Comparison of ENCODE assay signal across 35 cellular contexts in the genomic region with DNA sequence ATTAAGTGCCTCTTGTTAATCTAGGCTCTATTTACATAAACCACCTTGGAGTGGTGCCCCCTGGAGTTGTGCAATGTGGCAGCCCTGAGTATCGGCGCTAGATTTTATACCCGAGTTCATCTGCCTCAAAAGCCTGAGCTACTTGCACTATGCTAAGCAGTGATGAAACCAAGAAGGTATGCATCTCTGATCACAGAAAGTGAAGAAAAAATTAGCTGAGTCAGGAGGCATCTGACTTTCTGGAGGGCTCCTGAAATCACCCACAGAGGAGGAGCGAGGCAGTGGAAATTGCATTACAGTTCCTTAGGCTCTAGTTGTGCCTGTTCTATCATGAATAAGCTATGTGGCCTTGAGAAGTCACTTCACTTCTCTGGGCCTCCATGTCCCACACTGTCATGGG.
DNase-seq lines count a peak whose midpoint lies in the region; ATAC-seq, FAIRE-seq and TF ChIP-seq lines count a peak whose summit lies in the region.
"Had no signal": no experiment of that assay in that cellular context is flagged by ENCODE, and none has a peak within 500 bp of the region (broad histone marks: within the 10 kb centered on the region; RNA-seq: fewer than 3 reads in every experiment).

No MANE protein-coding gene starts in this region.

- in situ Hi-C loops in Caki2 (cut with HindIII; ENCODE audit: low pct_unique_long_range_greater_than_20kb, low sequenced_read_pairs) = no loop called here

- H3K27ac ChIP-seq in astrocyte (ENCODE audit: low read depth, low read length) (no peak overlapping the region), neuronal stem cell (replicated peaks; ENCODE audit: low read length) (no peak overlapping the region)
- no peak overlapping the region for H3K27ac ChIP-seq in CD4-positive, alpha-beta T cell (ENCODE audit: low read depth, low read length)
- H3K27ac ChIP-seq: adrenal gland, cardiac muscle cell, coronary artery, left lung, right atrium auricular region, spleen, thoracic aorta, uterus had no signal

- no peak for ATAC-seq in CD4-positive, alpha-beta T cell (ENCODE audit: poor library complexity)
- ATAC-seq in GM18907 (IDR thresholded peaks at IDR 0.05; ENCODE audit: unreplicated experiment) = no peak
- ATAC-seq: activated T-cell treated with anti-CD3 and anti-CD28 coated beads, Interleukin-2, amount 50 U/mL, for 72 hours; effector memory CD8-positive, alpha-beta T cell; esophagus mucosa; HCT116; left lung; PC-3 had no signal

- H3K36me3 ChIP-seq in astrocyte (ENCODE audit: insufficient read depth, low read length) (no peaks in the 10 kb centered on the region), neuronal stem cell (replicated peaks in 1 of 2; ENCODE audit: control insufficient read depth in 2 of 2, insufficient read depth in 2 of 2, low read length in 2 of 2) (no peaks in the 10 kb centered on the region)
- H3K36me3 ChIP-seq: adrenal gland, cardiac muscle cell, left lung, right atrium auricular region, spleen, thoracic aorta, uterus had no signal

- no peak overlapping the region for H2BK5ac ChIP-seq in neuronal stem cell (ENCODE audit: low read length)

- no peak overlapping the region for H3K4me3 ChIP-seq in astrocyte (ENCODE audit: insufficient read depth, low read depth, low read length)
- no peak overlapping the region for H3K4me3 ChIP-seq in epithelial cell of esophagus (ENCODE audit: low read length)
- H3K4me3 ChIP-seq in neuronal stem cell (ENCODE audit: low read length in 2 of 2) = no peak overlapping the region
- H3K4me3 ChIP-seq: adrenal gland, cardiac muscle cell, coronary artery, left lung, right atrium auricular region, spleen, thoracic aorta, uterus had no signal

- H3K9me3 Mint-ChIP-seq in astrocyte (ENCODE audit: unreplicated experiment) = peaks cover 2% of the 10 kb centered on the region
- H3K9me3 Mint-ChIP-seq in CD4-positive, alpha-beta T cell = no peaks in the 10 kb centered on the region
- H3K9me3 Mint-ChIP-seq: activated T-cell treated with anti-CD3 and anti-CD28 coated beads, Interleukin-2, amount 50 U/mL, for 72 hours; effector memory CD8-positive, alpha-beta T cell; immature natural killer cell; memory B cell; neural crest cell; stimulated activated naive CD8-positive, alpha-beta T cell treated with anti-CD3 and anti-CD28 coated beads, Interleukin-15, Interleukin-2, amounts not matched to agents 100 ng/mL and 50 ng/mL, for 24 hours had no signal

- H2BK15ac ChIP-seq in neuronal stem cell (ENCODE audit: low read length) = no peak overlapping the region

- no peak overlapping the region for H3K23ac ChIP-seq in neuronal stem cell (ENCODE audit: low read depth, low read length, poor library complexity)

- H3K36me3 Mint-ChIP-seq in astrocyte (ENCODE audit: low read depth, unreplicated experiment) = no peaks in the 10 kb centered on the region
- no peaks in the 10 kb centered on the region for H3K36me3 Mint-ChIP-seq in CD4-positive, alpha-beta T cell (ENCODE audit: low read depth)
- H3K36me3 Mint-ChIP-seq: CD8-positive, alpha-beta memory T cell; immature natural killer cell; memory B cell had no signal

- FAIRE-seq in astrocyte (lab: Jason Lieb, UNC) = no peak

- no peaks in the 10 kb centered on the region for H3K79me2 ChIP-seq in astrocyte (ENCODE audit: insufficient read depth, low read length)

- no peak overlapping the region for H3K9ac ChIP-seq in astrocyte (ENCODE audit: low read length)
- no peak overlapping the region for H3K9ac ChIP-seq in neuronal stem cell (ENCODE audit: low read depth, low read length, poor library complexity)

- DNase-seq in Caki2 (ENCODE audit: low read depth) = peak; percentile 9
- DNase-seq in astrocyte (ENCODE audit: low read depth) = peak; percentile 3
- DNase-seq in epithelial cell of esophagus (ENCODE audit: low read depth) = peak; percentile 7
- DNase-seq in iris pigment epithelial cell (ENCODE audit: low read depth) = peak; percentile 75
- DNase-seq in CD4-positive, alpha-beta T cell = no peak
- DNase-seq in NCI-H2171 treated with DMSO at 0.1 percent for 48 hours (lab: John Stamatoyannopoulos, UW) = no peak
- DNase-seq in neuronal stem cell (ENCODE audit: low spot score) = no peak
- DNase-seq: activated CD4-positive, alpha-beta T cell treated with anti-CD3 and anti-CD28 coated beads, Interleukin-2, amount 50 U/mL, for 4 hours; activated naive CD4-positive, alpha-beta T cell; activated T-cell treated with anti-CD3 and anti-CD28 coated beads, Interleukin-2, amount 50 U/mL, for 72 hours; adrenal gland; CD8-positive, alpha-beta memory T cell; effector memory CD8-positive, alpha-beta T cell; immature natural killer cell; Kasumi-1; left lung; NCI-H1417 treated with DMSO at 0.1 percent for 48 hours; NCI-H2081; NCI-H2227 treated with DMSO at 0.1 percent for 48 hours; NCI-H69; PC-3; spleen; stimulated activated CD4-positive, alpha-beta T cell treated with anti-CD3 and anti-CD28 coated beads, Interleukin-2, amount 100 ng/mL, for 24 hours; uterus had no signal

- H4K20me1 ChIP-seq in astrocyte (ENCODE audit: insufficient read depth, low read length) = no peaks in the 10 kb centered on the region

- H3K4me2 ChIP-seq in astrocyte (ENCODE audit: low read length) (no peak overlapping the region), neuronal stem cell (ENCODE audit: insufficient read depth, low read length, poor library complexity, severe bottlenecking) (no peak overlapping the region)

- H3K14ac ChIP-seq in neuronal stem cell (ENCODE audit: low read length) = no peak overlapping the region

- CTCF ChIA-PET in CD4-positive, alpha-beta T cell (lab: Charles Lee) = no interaction called here

- peak overlapping the region; percentile 92 for H3K27ac Mint-ChIP-seq in astrocyte (ENCODE audit: unreplicated experiment)
- no peak overlapping the region for H3K27ac Mint-ChIP-seq in CD4-positive, alpha-beta T cell
- H3K27ac Mint-ChIP-seq: activated T-cell treated with anti-CD3 and anti-CD28 coated beads, Interleukin-2, amount 50 U/mL, for 72 hours; B cell; CD8-positive, alpha-beta memory T cell; effector memory CD8-positive, alpha-beta T cell; immature natural killer cell; memory B cell; stimulated activated naive CD8-positive, alpha-beta T cell treated with anti-CD3 and anti-CD28 coated beads, Interleukin-15, Interleukin-2, amounts not matched to agents 100 ng/mL and 50 ng/mL, for 24 hours had no signal

- no peak overlapping the region for H2BK120ac ChIP-seq in neuronal stem cell (ENCODE audit: low read depth, low read length)

- POLR2A ChIA-PET in CD4-positive, alpha-beta T cell (lab: Charles Lee) = no interaction called here

- WGBS in neuronal stem cell (ENCODE audit: extremely low coverage in 2 of 2, insufficient read length in 2 of 2, insufficient replicate concordance in 1 of 2), 2 donors = no CpG with 5 or more reads among the region's 4 CpGs

- H4K91ac ChIP-seq in neuronal stem cell (ENCODE audit: low read depth, low read length, poor library complexity) = no peak overlapping the region

- H3K9me3 ChIP-seq in astrocyte (ENCODE audit: insufficient read depth, low read depth, low read length) = no peaks in the 10 kb centered on the region
- H3K9me3 ChIP-seq in CD4-positive, alpha-beta T cell (ENCODE audit: control insufficient read depth, low read length) = no peaks in the 10 kb centered on the region
- H3K9me3 ChIP-seq in neuronal stem cell (replicated peaks in 1 of 2; ENCODE audit: control insufficient read depth in 2 of 2, insufficient read depth in 1 of 2, low read depth in 1 of 2, low read length in 2 of 2) = peaks cover 0 to 2% of the 10 kb centered on the region in 2 donors
- H3K9me3 ChIP-seq: adrenal gland, left lung, right atrium auricular region, spleen, thoracic aorta, uterus had no signal

- peaks cover 6% of the 10 kb centered on the region for H3K27me3 Mint-ChIP-seq in astrocyte (ENCODE audit: low read depth, unreplicated experiment)
- H3K27me3 Mint-ChIP-seq in CD4-positive, alpha-beta T cell = peaks cover 9% of the 10 kb centered on the region

- no peaks in the 10 kb centered on the region for H3K27me3 ChIP-seq in astrocyte (ENCODE audit: insufficient read depth, low read length)
- H3K27me3 ChIP-seq in CD4-positive, alpha-beta T cell (ENCODE audit: control insufficient read depth, insufficient read depth, low read length) = no peaks in the 10 kb centered on the region
- peaks cover 0 to 5% (median 0%) of the 10 kb centered on the region in 3 experiments for H3K27me3 ChIP-seq in neuronal stem cell (ENCODE audit: control insufficient read depth in 3 of 3, insufficient read depth in 3 of 3, low read depth in 1 of 3, low read length in 3 of 3)
- H3K27me3 ChIP-seq: adrenal gland, cardiac muscle cell, left lung, right atrium auricular region, uterus had no signal

- TF ChIP-seq CTCF in astrocyte (IDR thresholded peaks at IDR 0.05; ENCODE audit: insufficient read depth, low read depth, low read length) (no peak), epithelial cell of esophagus (IDR thresholded peaks at IDR 0.05; ENCODE audit: insufficient read depth, low read depth, low read length, missing control alignments) (no peak)
- TF ChIP-seq CTCF in CD4-positive, alpha-beta T cell (IDR thresholded peaks at IDR 0.05) = no peak

- no peak overlapping the region for H2BK12ac ChIP-seq in neuronal stem cell (ENCODE audit: low read length)

- H3K4ac ChIP-seq in neuronal stem cell (ENCODE audit: low read length) = no peak overlapping the region

- no peaks in the 10 kb centered on the region for H3K79me1 ChIP-seq in neuronal stem cell (ENCODE audit: low read depth, low read length)

- H2AFZ ChIP-seq in astrocyte (ENCODE audit: low read depth, low read length) (no peak overlapping the region), neuronal stem cell (ENCODE audit: low read length) (no peak overlapping the region)

- no peak overlapping the region for H3K4me3 Mint-ChIP-seq in astrocyte (ENCODE audit: unreplicated experiment)
- H3K4me3 Mint-ChIP-seq in CD4-positive, alpha-beta T cell = no peak overlapping the region
- H3K4me3 Mint-ChIP-seq: activated T-cell treated with anti-CD3 and anti-CD28 coated beads, Interleukin-2, amount 50 U/mL, for 72 hours; B cell; CD8-positive, alpha-beta memory T cell; effector memory CD8-positive, alpha-beta T cell; immature natural killer cell; memory B cell; neural crest cell; stimulated activated naive CD8-positive, alpha-beta T cell treated with anti-CD3 and anti-CD28 coated beads, Interleukin-15, Interleukin-2, amounts not matched to agents 100 ng/mL and 50 ng/mL, for 24 hours had no signal

- H4K8ac ChIP-seq in neuronal stem cell (ENCODE audit: low read depth, low read length) = no peak overlapping the region

- H3K18ac ChIP-seq in neuronal stem cell (ENCODE audit: low read length) = no peak overlapping the region

- intact Hi-C loops in CD4-positive, alpha-beta T cell (cut with DNase I, micrococcal nuclease) = no loop called here

- no peak overlapping the region for H2AK5ac ChIP-seq in neuronal stem cell (ENCODE audit: low read depth, low read length)

- H3K4me1 ChIP-seq in astrocyte (ENCODE audit: insufficient read depth, low read length) (no peaks in the 10 kb centered on the region), neuronal stem cell (ENCODE audit: control insufficient read depth in 2 of 2, insufficient read depth in 1 of 2, low read depth in 1 of 2, low read length in 2 of 2) (peaks cover 0 to 5% of the 10 kb centered on the region in 2 donors)
- H3K4me1 ChIP-seq: adrenal gland, left lung, right atrium auricular region, spleen, uterus had no signal

- peaks cover 12% of the 10 kb centered on the region for H3K4me1 Mint-ChIP-seq in astrocyte (ENCODE audit: low read depth, unreplicated experiment)
- no peaks in the 10 kb centered on the region for H3K4me1 Mint-ChIP-seq in CD4-positive, alpha-beta T cell (ENCODE audit: low read depth)
- H3K4me1 Mint-ChIP-seq: B cell; CD8-positive, alpha-beta memory T cell; immature natural killer cell; neural crest cell had no signal

Comparison
In these comparisons a context has a peak if more than half of its experiments do, and no peak if none do; other contexts are left out.
1. DNase-seq: peak in Caki2 (single experiment), astrocyte (single experiment), epithelial cell of esophagus (single experiment) and iris pigment epithelial cell (single experiment); none in CD4-positive, alpha-beta T cell (0 of 10), NCI-H2171 treated with DMSO at 0.1 percent for 48 hours (single experiment) and neuronal stem cell (single experiment).